8 cellular contexts compared by ENCODE assay signal in genomic region chr2:71332413-71332866, GRCh38. TPM values are rescaled to one million over a fixed set of nuclear protein-coding genes. Genes with fewer than 3 reads are reported as not detected.
DNase-seq lines count a peak whose midpoint lies in the region; ATAC-seq and TF ChIP-seq lines count a peak whose summit lies in the region.

No MANE protein-coding gene starts in this region.

- H3K4me1 Mint-ChIP-seq in memory B cell, result peaks cover 19% of the 10 kb centered on the region

- peak overlapping the region; percentile 93 to 98 for H3K27ac ChIP-seq in right atrium auricular region
- H3K27ac ChIP-seq in vagina, result peak overlapping the region; percentile 92

- intact Hi-C loops in Right ventricle myocardium inferior (cut with DNase I), result no loop called here
- intact Hi-C loops in vagina (cut with DNase I), result no loop called here

- TF ChIP-seq CTCF in right atrium auricular region (IDR thresholded peaks at IDR 0.05) (no peak), astrocyte of the cerebellum (IDR thresholded peaks at IDR 0.05; ENCODE audit: low read depth, low read length, missing control alignments) (no peak), vagina (IDR thresholded peaks at IDR 0.05) (no peak)

- H3K4me1 ChIP-seq in right atrium auricular region (peaks cover 0 to 50% of the 10 kb centered on the region in 2 donors), vagina (peaks cover 55% of the 10 kb centered on the region)

- H3K4me3 ChIP-seq in right atrium auricular region (peak overlapping the region; percentile 92 to 94), astrocyte of the cerebellum (ENCODE audit: low read depth, low read length) (peak overlapping the region; percentile 98), vagina (peak overlapping the region; percentile 82 to 97)

- DNase-seq in right atrium auricular region (ENCODE audit: low spot score) (no peak), Right ventricle myocardium inferior (ENCODE audit: missing footprints) (no peak), astrocyte of the cerebellum (ENCODE audit: low read depth) (no peak), memory B cell (ENCODE audit: low spot score in 2 of 2) (no peak), vagina (ENCODE audit: extremely low spot score in 2 of 2) (no peak), SHP77 treated with DMSO at 0.1 percent for 48 hours (lab: John Stamatoyannopoulos, UW) (no peak), Kasumi-1 (lab: John Stamatoyannopoulos, UW) (no peak)
- DNase-seq in activated CD8-positive, alpha-beta memory T cell treated with anti-CD3 and anti-CD28 coated beads for 24 hours, result no peak

- in situ Hi-C loops in astrocyte of the cerebellum (cut with HindIII; ENCODE audit: low sequenced_read_pairs), result no loop called here

- no peaks in the 10 kb centered on the region for H3K27me3 ChIP-seq in right atrium auricular region
- no peaks in the 10 kb centered on the region for H3K27me3 ChIP-seq in vagina

- ATAC-seq in Right ventricle myocardium inferior (no peak), memory B cell (ENCODE audit: low read depth) (no peak)

- H3K9me3 ChIP-seq in right atrium auricular region, result no peaks in the 10 kb centered on the region
- H3K9me3 ChIP-seq in vagina, result no peaks in the 10 kb centered on the region

- H3K27ac Mint-ChIP-seq in memory B cell, result peak overlapping the region; percentile 100

- peak overlapping the region; percentile 100 for H3K4me3 Mint-ChIP-seq in memory B cell

- no peaks in the 10 kb centered on the region for H3K9me3 Mint-ChIP-seq in memory B cell

- no peaks in the 10 kb centered on the region for H3K27me3 Mint-ChIP-seq in memory B cell

- no peak for TF ChIP-seq POLR2A in vagina (IDR thresholded peaks at IDR 0.05)

- H3K36me3 ChIP-seq in right atrium auricular region (no peaks in the 10 kb centered on the region), vagina (no peaks in the 10 kb centered on the region)

- peaks cover 7% of the 10 kb centered on the region for H3K36me3 Mint-ChIP-seq in memory B cell

RNA-seq across cellular contexts. Expression of gene ZNF638, which starts 0.9 kb away (rescaled TPM):
- total RNA-seq in right atrium auricular region (10 to 100 TPM; 73.9 to 77.9 TPM), Right ventricle myocardium inferior (91.9 TPM), vagina (139 TPM)
